Comparison of ENCODE assay signal across 37 cellular contexts in genomic region chr11:6129011-6129410, GRCh38. TPM values are rescaled to one million over a fixed set of nuclear protein-coding genes. Genes with fewer than 3 reads are reported as not detected.
"Had no signal": no experiment of that assay in that cellular context is flagged by ENCODE, and none has a peak within 500 bp of the region (broad histone marks: within the 10 kb centered on the region; RNA-seq: fewer than 3 reads in every experiment).

No MANE protein-coding gene starts in this region.

- H3K36me3 ChIP-seq: ascending aorta, cardiac muscle cell, colonic mucosa, gastroesophageal sphincter, transverse colon, vagina had no signal

- H3K36me3 Mint-ChIP-seq: activated CD4-positive, alpha-beta memory T cell treated with anti-CD3 and anti-CD28 coated beads for 36 hours; activated naive CD4-positive, alpha-beta T cell treated with anti-CD3 and anti-CD28 coated beads, Interleukin-2, amount 10 ng/mL, durations not matched to agents 7 days and 5 days; activated naive CD8-positive, alpha-beta T cell treated with anti-CD3 and anti-CD28 coated beads, Interleukin-2, amount 10 ng/mL, durations not matched to agents 7 days and 5 days; brain; memory B cell; natural killer cell treated with Interleukin-12 subunit alpha and Interleukin-12 subunit beta and Interleukin-15 and Interleukin-18, amount 100 ng/mL, for 72 hours had no signal

- H3K9me3 ChIP-seq: ascending aorta, colonic mucosa, gastroesophageal sphincter, testis, transverse colon, vagina had no signal

- ATAC-seq: effector memory CD8-positive, alpha-beta T cell; gastroesophageal sphincter; left colon; right cardiac atrium had no signal

- H3K4me3 Mint-ChIP-seq: activated CD4-positive, alpha-beta memory T cell treated with anti-CD3 and anti-CD28 coated beads for 36 hours; activated CD4-positive, alpha-beta T cell treated with anti-CD3 and anti-CD28 coated beads, Interleukin-2, amount 10 ng/mL, durations not matched to agents 24 days and 14 days; activated naive CD4-positive, alpha-beta T cell treated with anti-CD3 and anti-CD28 coated beads, Interleukin-2, amount 10 ng/mL, durations not matched to agents 7 days and 5 days; activated naive CD8-positive, alpha-beta T cell treated with anti-CD3 and anti-CD28 coated beads, Interleukin-2, amount 10 ng/mL, durations not matched to agents 7 days and 5 days; activated T-helper 1 cell treated with anti-CD3 and anti-CD28 coated beads, Interleukin-12 subunit alpha, Interleukin-12 subunit beta, Interleukin-2, Interleukin-4 antibody, amounts not matched to agents 30 ng/mL and 10 ng/mL and 1 ng/mL, durations not matched to agents 14 hours and 24 hours and 36 hours; brain; effector memory CD8-positive, alpha-beta T cell; memory B cell; natural killer cell treated with Interleukin-12 subunit alpha and Interleukin-12 subunit beta and Interleukin-15 and Interleukin-18, amount 100 ng/mL, for 72 hours had no signal

- H3K4me1 Mint-ChIP-seq: activated CD4-positive, alpha-beta T cell treated with anti-CD3 and anti-CD28 coated beads, Interleukin-2, amount 10 ng/mL, durations not matched to agents 24 days and 14 days; activated naive CD4-positive, alpha-beta T cell treated with anti-CD3 and anti-CD28 coated beads, Interleukin-2, amount 10 ng/mL, durations not matched to agents 7 days and 5 days; activated naive CD8-positive, alpha-beta T cell treated with anti-CD3 and anti-CD28 coated beads, Interleukin-2, amount 10 ng/mL, durations not matched to agents 7 days and 5 days; brain; memory B cell had no signal

- H3K27me3 Mint-ChIP-seq: activated CD4-positive, alpha-beta memory T cell treated with anti-CD3 and anti-CD28 coated beads for 36 hours; natural killer cell treated with Interleukin-12 subunit alpha and Interleukin-12 subunit beta and Interleukin-15 and Interleukin-18, amount 100 ng/mL, for 72 hours had no signal

- H3K4me1 ChIP-seq: ascending aorta, colonic mucosa, gastroesophageal sphincter, testis, transverse colon, vagina had no signal

- H3K9me3 Mint-ChIP-seq: activated CD4-positive, alpha-beta memory T cell treated with anti-CD3 and anti-CD28 coated beads for 36 hours; activated CD4-positive, alpha-beta T cell treated with anti-CD3 and anti-CD28 coated beads, Interleukin-2, amount 10 ng/mL, durations not matched to agents 24 days and 14 days; activated naive CD4-positive, alpha-beta T cell treated with anti-CD3 and anti-CD28 coated beads, Interleukin-2, amount 10 ng/mL, durations not matched to agents 7 days and 5 days; activated naive CD8-positive, alpha-beta T cell treated with anti-CD3 and anti-CD28 coated beads, Interleukin-2, amount 10 ng/mL, durations not matched to agents 7 days and 5 days; activated T-helper 1 cell treated with anti-CD3 and anti-CD28 coated beads, Interleukin-12 subunit alpha, Interleukin-12 subunit beta, Interleukin-2, Interleukin-4 antibody, amounts not matched to agents 30 ng/mL and 10 ng/mL and 1 ng/mL, durations not matched to agents 14 hours and 24 hours and 36 hours; brain; effector memory CD8-positive, alpha-beta T cell; natural killer cell treated with Interleukin-12 subunit alpha and Interleukin-12 subunit beta and Interleukin-15 and Interleukin-18, amount 100 ng/mL, for 72 hours had no signal

- H3K27me3 ChIP-seq: ascending aorta, cardiac muscle cell, colonic mucosa, dorsolateral prefrontal cortex, gastroesophageal sphincter, testis, transverse colon, vagina had no signal

- H3K27ac ChIP-seq: ascending aorta, cardiac muscle cell, colonic mucosa, dorsolateral prefrontal cortex, gastroesophageal sphincter, testis, transverse colon, vagina had no signal

- H3K27ac Mint-ChIP-seq: activated CD4-positive, alpha-beta memory T cell treated with anti-CD3 and anti-CD28 coated beads for 36 hours; activated CD4-positive, alpha-beta T cell treated with anti-CD3 and anti-CD28 coated beads, Interleukin-2, amount 10 ng/mL, durations not matched to agents 24 days and 14 days; activated naive CD4-positive, alpha-beta T cell treated with anti-CD3 and anti-CD28 coated beads, Interleukin-2, amount 10 ng/mL, durations not matched to agents 7 days and 5 days; activated naive CD8-positive, alpha-beta T cell treated with anti-CD3 and anti-CD28 coated beads, Interleukin-2, amount 10 ng/mL, durations not matched to agents 7 days and 5 days; activated T-helper 1 cell treated with anti-CD3 and anti-CD28 coated beads, Interleukin-12 subunit alpha, Interleukin-12 subunit beta, Interleukin-2, Interleukin-4 antibody, amounts not matched to agents 30 ng/mL and 10 ng/mL and 1 ng/mL, durations not matched to agents 14 hours and 24 hours and 36 hours; brain; effector memory CD8-positive, alpha-beta T cell; memory B cell; natural killer cell treated with Interleukin-12 subunit alpha and Interleukin-12 subunit beta and Interleukin-15 and Interleukin-18, amount 100 ng/mL, for 72 hours had no signal

- DNase-seq: activated CD4-positive, alpha-beta memory T cell treated with anti-CD3 and anti-CD28 coated beads for 36 hours; activated CD4-positive, alpha-beta T cell treated with anti-CD3 and anti-CD28 coated beads, Interleukin-2, amount 10 ng/mL, durations not matched to agents 24 days and 14 days; activated CD4-positive, CD25-positive, alpha-beta regulatory T cell treated with anti-CD3 and anti-CD28 coated beads, Interleukin-2, amount 50 U/mL, for 72 hours; activated CD8-positive, alpha-beta memory T cell treated with anti-CD3 and anti-CD28 coated beads, Interleukin-2, amount 50 U/mL, for 4 hours; activated gamma-delta T cell; activated naive CD4-positive, alpha-beta T cell treated with anti-CD3 and anti-CD28 coated beads, Interleukin-2, amount 10 ng/mL, durations not matched to agents 7 days and 5 days; activated naive CD8-positive, alpha-beta T cell treated with anti-CD3 and anti-CD28 coated beads, Interleukin-2, amount 10 ng/mL, durations not matched to agents 7 days and 5 days; activated T-cell treated with anti-CD3 and anti-CD28 coated beads, Interleukin-2, amount 50 U/mL, for 1 hour; cerebellar nuclear complex; colonic mucosa; dorsolateral prefrontal cortex; effector memory CD8-positive, alpha-beta T cell; erythroblast; hippocampal formation; kidney; left colon; posterior cingulate gyrus; stimulated activated CD4-positive, alpha-beta T cell treated with anti-CD3 and anti-CD28 coated beads, Interleukin-2, amount 100 ng/mL, for 48 hours; stimulated activated naive CD4-positive, alpha-beta T cell treated with Interleukin-2 at 50 U/mL for 16 hours; T1000; testis; transverse colon had no signal

- H3K4me3 ChIP-seq: ascending aorta, cardiac muscle cell, colonic mucosa, dorsolateral prefrontal cortex, gastroesophageal sphincter, testis, transverse colon, vagina had no signal

RNA-seq across cellular contexts. Expression of gene OR56B4, which starts 21.5 kb away (rescaled TPM):
- total RNA-seq: activated CD4-positive, alpha-beta memory T cell treated with anti-CD3 and anti-CD28 coated beads for 36 hours; activated CD4-positive, alpha-beta T cell treated with anti-CD3 and anti-CD28 coated beads, Interleukin-2, amount 10 ng/mL, durations not matched to agents 24 days and 14 days; activated CD8-positive, alpha-beta memory T cell treated with anti-CD3 and anti-CD28 coated beads for 36 hours; activated naive CD8-positive, alpha-beta T cell treated with anti-CD3 and anti-CD28 coated beads, Interleukin-2, amount 10 ng/mL, durations not matched to agents 7 days and 5 days; activated T-helper 1 cell treated with anti-CD3 and anti-CD28 coated beads, Interleukin-12 subunit alpha, Interleukin-12 subunit beta, Interleukin-2, Interleukin-4 antibody, amounts not matched to agents 30 ng/mL and 10 ng/mL and 1 ng/mL, durations not matched to agents 14 hours and 24 hours and 36 hours; ascending aorta; cardiac muscle cell; colonic mucosa; dorsolateral prefrontal cortex; fibroblast of lung; fibroblast of villous mesenchyme; gastroesophageal sphincter; kidney; left colon; liver; mononuclear cell; natural killer cell treated with Interleukin-12 subunit alpha and Interleukin-12 subunit beta and Interleukin-15 and Interleukin-18, amount 100 ng/mL, for 72 hours; osteoblast; right cardiac atrium; testis; transverse colon; vagina had no signal
- polyA plus RNA-seq: fibroblast of lung, liver, right cardiac atrium had no signal

RNA-seq across cellular contexts. Expression of gene OR52B2, which starts 41.1 kb away (rescaled TPM):
- total RNA-seq: activated CD4-positive, alpha-beta memory T cell treated with anti-CD3 and anti-CD28 coated beads for 36 hours; activated CD4-positive, alpha-beta T cell treated with anti-CD3 and anti-CD28 coated beads, Interleukin-2, amount 10 ng/mL, durations not matched to agents 24 days and 14 days; activated CD8-positive, alpha-beta memory T cell treated with anti-CD3 and anti-CD28 coated beads for 36 hours; activated naive CD8-positive, alpha-beta T cell treated with anti-CD3 and anti-CD28 coated beads, Interleukin-2, amount 10 ng/mL, durations not matched to agents 7 days and 5 days; activated T-helper 1 cell treated with anti-CD3 and anti-CD28 coated beads, Interleukin-12 subunit alpha, Interleukin-12 subunit beta, Interleukin-2, Interleukin-4 antibody, amounts not matched to agents 30 ng/mL and 10 ng/mL and 1 ng/mL, durations not matched to agents 14 hours and 24 hours and 36 hours; ascending aorta; fibroblast of lung; fibroblast of villous mesenchyme; gastroesophageal sphincter; kidney; left colon; mononuclear cell; osteoblast; right cardiac atrium; vagina had no signal
- polyA plus RNA-seq: cardiac muscle cell, fibroblast of lung, liver, right cardiac atrium had no signal
